Comparison of ENCODE assay signal across 1 cellular context in genomic region chr1:229252228-229252984, GRCh38.
TF ChIP-seq lines count a peak whose summit lies in the region.

No MANE protein-coding gene starts in this region.

TF ChIP-seq in SK-N-SH treated with all-trans-retinoic acid at 6 μM for 48 hours, 23 proteins besides CTCF, POLR2A, EP300 and RAD21 (continued from another document):
- TF ChIP-seq TSHZ2 (CRISPR knock-in tag; IDR thresholded peaks at IDR 0.05), result no peak
- TF ChIP-seq ESRRG (CRISPR knock-in tag; IDR thresholded peaks at IDR 0.05), result no peak
- no peak for TF ChIP-seq SNAI2 (CRISPR knock-in tag; IDR thresholded peaks at IDR 0.05)
- no peak for TF ChIP-seq ZNF565 (CRISPR knock-in tag; conservative IDR thresholded peaks at IDR 0.05; ENCODE audit: low read depth)
- no peak for TF ChIP-seq ISL1 (CRISPR knock-in tag; IDR thresholded peaks at IDR 0.05)
- TF ChIP-seq ZFP30 (CRISPR knock-in tag; IDR thresholded peaks at IDR 0.05), result no peak
